ENCODE assay signal across 28 cellular contexts in the genomic region with DNA sequence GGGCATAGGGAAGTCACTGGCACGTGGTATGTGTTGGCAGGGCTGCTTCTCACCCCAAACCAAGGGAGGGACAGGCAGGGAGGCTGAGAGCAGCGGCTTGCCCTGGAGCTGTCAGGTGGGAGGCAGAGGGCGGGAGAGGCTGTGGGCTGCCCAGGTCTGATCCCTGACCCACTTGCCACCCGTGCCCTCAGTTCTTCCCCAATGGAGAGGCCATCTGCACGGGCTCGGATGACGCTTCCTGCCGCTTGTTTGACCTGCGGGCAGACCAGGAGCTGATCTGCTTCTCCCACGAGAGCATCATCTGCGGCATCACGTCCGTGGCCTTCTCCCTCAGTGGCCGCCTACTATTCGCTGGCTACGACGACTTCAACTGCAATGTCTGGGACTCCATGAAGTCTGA. TPM values are rescaled to one million over a fixed set of nuclear protein-coding genes. Genes with fewer than 3 reads are reported as not detected.
"Had no signal": no experiment of that assay in that cellular context is flagged by ENCODE, and none has a peak within 500 bp of the region (broad histone marks: within the 10 kb centered on the region; RNA-seq: fewer than 3 reads in every experiment).

No MANE protein-coding gene starts in this region.

- ATAC-seq: activated CD8-positive, alpha-beta memory T cell treated with anti-CD3 and anti-CD28 coated beads, Interleukin-2, amount 10 ng/mL, durations not matched to agents 7 days and 5 days; Panc1; WTC11 had no signal

- H3K4me3 Mint-ChIP-seq: activated CD8-positive, alpha-beta memory T cell treated with anti-CD3 and anti-CD28 coated beads, Interleukin-2, amount 10 ng/mL, durations not matched to agents 7 days and 5 days; activated naive CD4-positive, alpha-beta T cell treated with anti-CD3 and anti-CD28 coated beads, Interleukin-2, amount 50 U/mL, for 24 hours; activated T-cell treated with anti-CD3 and anti-CD28 coated beads, Interleukin-2, amount 50 U/mL, for 24 hours; activated T-helper 1 cell treated with anti-CD3 and anti-CD28 coated beads, Interleukin-12 subunit alpha, Interleukin-12 subunit beta, Interleukin-2, Interleukin-4 antibody, amounts not matched to agents 30 ng/mL and 10 ng/mL and 1 ng/mL, durations not matched to agents 14 hours and 24 hours and 36 hours; central memory CD8-positive, alpha-beta T cell; WTC11 had no signal

- H3K36me3 Mint-ChIP-seq: activated naive CD4-positive, alpha-beta T cell treated with anti-CD3 and anti-CD28 coated beads, Interleukin-2, amount 50 U/mL, for 24 hours had no signal

- H3K27me3 Mint-ChIP-seq: activated CD8-positive, alpha-beta memory T cell treated with anti-CD3 and anti-CD28 coated beads, Interleukin-2, amount 10 ng/mL, durations not matched to agents 7 days and 5 days; activated naive CD4-positive, alpha-beta T cell treated with anti-CD3 and anti-CD28 coated beads, Interleukin-2, amount 50 U/mL, for 24 hours; activated T-cell treated with anti-CD3 and anti-CD28 coated beads, Interleukin-2, amount 50 U/mL, for 24 hours; central memory CD8-positive, alpha-beta T cell had no signal

- H3K4me3 ChIP-seq: SJCRH30 had no signal

- H3K4me2 ChIP-seq: KMS-11, SK-N-SH had no signal

- DNase-seq: activated CD4-positive, alpha-beta T cell treated with anti-CD3 and anti-CD28 coated beads for 48 hours; activated CD4-positive, alpha-beta T cell treated with anti-CD3 and anti-CD28 coated beads, Interleukin-2, amount 50 U/mL, for 48 hours; activated CD4-positive, CD25-positive, alpha-beta regulatory T cell treated with anti-CD3 and anti-CD28 coated beads, Interleukin-2, amount 50 U/mL, for 72 hours; activated CD8-positive, alpha-beta memory T cell treated with anti-CD3 and anti-CD28 coated beads, Interleukin-2, amount 10 ng/mL, durations not matched to agents 7 days and 5 days; activated effector memory CD4-positive, alpha-beta T cell treated with Interleukin-2 at 50 U/mL for 16 hours; activated naive CD4-positive, alpha-beta T cell; activated T-cell treated with anti-CD3 and anti-CD28 coated beads, Interleukin-2, amount 50 U/mL, for 24 hours; NCI-H1092; NCI-H1417 treated with DMSO at 0.1 percent for 48 hours; NCI-H1694; NCI-H2029 treated with DMSO at 0.1 percent for 48 hours; NCI-H345; NCI-H510A; NCI-H69; NK-92 treated with Interleukin-12 subunit alpha and Interleukin-12 subunit beta, amount 100 ng/mL, for 24 hours; OCI-M1; Right ventricle myocardium superior; RPMI8226; SJCRH30; SK-N-SH; SW 1271 had no signal

- H3K27ac Mint-ChIP-seq: activated CD8-positive, alpha-beta memory T cell treated with anti-CD3 and anti-CD28 coated beads, Interleukin-2, amount 10 ng/mL, durations not matched to agents 7 days and 5 days; activated naive CD4-positive, alpha-beta T cell treated with anti-CD3 and anti-CD28 coated beads, Interleukin-2, amount 50 U/mL, for 24 hours; activated T-cell treated with anti-CD3 and anti-CD28 coated beads, Interleukin-2, amount 50 U/mL, for 24 hours; activated T-helper 1 cell treated with anti-CD3 and anti-CD28 coated beads, Interleukin-12 subunit alpha, Interleukin-12 subunit beta, Interleukin-2, Interleukin-4 antibody, amounts not matched to agents 30 ng/mL and 10 ng/mL and 1 ng/mL, durations not matched to agents 14 hours and 24 hours and 36 hours; WTC11 had no signal

- H3K9me3 ChIP-seq: SJCRH30, SK-N-SH had no signal

- H3K27ac ChIP-seq: KMS-11, SJCRH30 had no signal

- H3K27me3 ChIP-seq: SJCRH30 had no signal

- H3K4me1 Mint-ChIP-seq: activated naive CD4-positive, alpha-beta T cell treated with anti-CD3 and anti-CD28 coated beads, Interleukin-2, amount 50 U/mL, for 24 hours had no signal

RNA-seq across cellular contexts. Expression of a gene that starts 4.7 kb away (rescaled TPM):
- total RNA-seq: MCF 10A had no signal
